In the genomic region with DNA sequence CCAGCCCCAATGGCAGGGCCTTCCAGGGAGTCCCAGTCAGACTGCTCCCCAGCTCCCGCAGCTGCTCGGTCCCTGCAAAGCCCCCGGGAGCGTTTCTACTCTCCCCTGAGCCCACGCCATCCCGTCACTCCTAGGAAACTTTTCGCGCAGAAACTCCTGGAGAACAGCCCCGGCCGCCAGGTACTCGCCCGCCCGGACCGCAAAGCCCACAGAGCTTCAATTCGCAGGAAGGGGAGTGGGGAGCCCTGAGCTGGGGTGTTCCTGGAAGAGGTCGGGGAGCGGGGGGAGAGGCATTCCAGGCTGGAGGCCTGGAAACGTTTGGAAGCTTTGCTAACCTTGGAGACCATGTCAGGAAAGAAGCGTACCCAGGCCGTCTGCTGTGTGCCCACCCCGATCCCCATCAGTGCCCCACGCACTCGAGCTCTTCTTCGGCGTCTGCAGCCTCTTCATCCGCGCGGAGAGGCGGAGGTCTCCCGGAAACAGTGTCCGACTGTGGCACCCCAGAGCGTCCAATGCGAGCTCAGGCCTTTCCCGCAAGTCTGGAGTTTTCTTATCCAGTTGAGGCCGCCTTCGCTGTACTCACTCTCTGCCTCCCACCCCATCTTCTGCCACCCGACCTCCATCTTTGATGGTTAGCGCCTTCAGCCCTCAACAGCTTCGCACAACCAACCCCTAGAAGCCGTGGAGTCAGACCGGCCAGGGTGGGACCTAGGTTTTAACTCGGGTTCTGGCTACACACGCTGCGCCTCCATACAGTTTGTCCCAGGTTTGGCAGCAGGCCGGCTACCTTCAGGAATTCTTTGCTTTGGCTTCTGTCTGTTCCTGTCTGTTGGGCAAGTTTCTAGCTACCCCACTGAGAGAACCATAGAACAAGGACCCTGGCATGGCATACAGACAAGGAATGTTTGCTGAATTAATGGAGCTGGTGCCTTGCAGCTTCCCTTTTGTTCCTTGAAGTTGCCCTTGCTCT, we compare ENCODE assay signal across 1 cellular context.
TF ChIP-seq lines count a peak whose summit lies in the region.

No MANE protein-coding gene starts in this region.

TF ChIP-seq in K562, 482 proteins besides CTCF, POLR2A, EP300 and RAD21 (continued from another document and continues in another):
- TF ChIP-seq PYGO2 (tag; IDR thresholded peaks at IDR 0.05): no peak
- no peak for TF ChIP-seq BDP1 (IDR thresholded peaks at IDR 0.05; ENCODE audit: insufficient read depth, insufficient read length)
- TF ChIP-seq HNRNPLL (IDR thresholded peaks at IDR 0.05; ENCODE audit: low read depth, low read length, poor library complexity, severe bottlenecking): no peak
- no peak for TF ChIP-seq HMG20A (CRISPR knock-in tag; conservative IDR thresholded peaks at IDR 0.05)
- 0 out of 2 replicates have a peak, but pooled peaks have one; percentile 5 for TF ChIP-seq KLF6 (CRISPR knock-in tag; IDR thresholded peaks at IDR 0.05; ENCODE audit: borderline replicate concordance)
- TF ChIP-seq YY1 (IDR thresholded peaks at IDR 0.05; ENCODE audit: borderline replicate concordance in 1 of 3, control insufficient read depth in 1 of 3, extremely low read depth in 1 of 3, insufficient read depth in 3 of 3, insufficient read length in 1 of 3, insufficient replicate concordance in 2 of 3, low read depth in 1 of 3, low read length in 2 of 3): peak in 2 of 3 experiments; percentile 24 to 78
- TF ChIP-seq, protein P1, sequence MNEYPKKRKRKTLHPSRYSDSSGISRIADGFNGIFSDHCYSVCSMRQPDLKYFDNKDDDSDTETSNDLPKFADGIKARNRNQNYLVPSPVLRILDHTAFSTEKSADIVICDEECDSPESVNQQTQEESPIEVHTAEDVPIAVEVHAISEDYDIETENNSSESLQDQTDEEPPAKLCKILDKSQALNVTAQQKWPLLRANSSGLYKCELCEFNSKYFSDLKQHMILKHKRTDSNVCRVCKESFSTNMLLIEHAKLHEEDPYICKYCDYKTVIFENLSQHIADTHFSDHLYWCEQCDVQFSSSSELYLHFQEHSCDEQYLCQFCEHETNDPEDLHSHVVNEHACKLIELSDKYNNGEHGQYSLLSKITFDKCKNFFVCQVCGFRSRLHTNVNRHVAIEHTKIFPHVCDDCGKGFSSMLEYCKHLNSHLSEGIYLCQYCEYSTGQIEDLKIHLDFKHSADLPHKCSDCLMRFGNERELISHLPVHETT (CRISPR knock-in tag; conservative IDR thresholded peaks at IDR 0.05 in 1 of 2, IDR thresholded peaks at IDR 0.05 in 1 of 2): peak in 1 of 2 experiments; percentile 3; a peak in 1 of 4 replicates
- no peak for TF ChIP-seq ZBTB17 (CRISPR knock-in tag; IDR thresholded peaks at IDR 0.05)
- no peak for TF ChIP-seq ZNF79 (CRISPR knock-in tag; IDR thresholded peaks at IDR 0.05; ENCODE audit: low read depth)
- no peak for TF ChIP-seq ZNF384 (IDR thresholded peaks at IDR 0.05; ENCODE audit: low read depth, low read length)
- no peak for TF ChIP-seq CREB1 (IDR thresholded peaks at IDR 0.05)
- TF ChIP-seq CREB1 (CRISPR knock-in tag; IDR thresholded peaks at IDR 0.05): peak; percentile 9; the same call in 1 of the 2 replicates
- TF ChIP-seq USF2 (CRISPR knock-in tag; IDR thresholded peaks at IDR 0.05): no peak
- TF ChIP-seq, protein P2, sequence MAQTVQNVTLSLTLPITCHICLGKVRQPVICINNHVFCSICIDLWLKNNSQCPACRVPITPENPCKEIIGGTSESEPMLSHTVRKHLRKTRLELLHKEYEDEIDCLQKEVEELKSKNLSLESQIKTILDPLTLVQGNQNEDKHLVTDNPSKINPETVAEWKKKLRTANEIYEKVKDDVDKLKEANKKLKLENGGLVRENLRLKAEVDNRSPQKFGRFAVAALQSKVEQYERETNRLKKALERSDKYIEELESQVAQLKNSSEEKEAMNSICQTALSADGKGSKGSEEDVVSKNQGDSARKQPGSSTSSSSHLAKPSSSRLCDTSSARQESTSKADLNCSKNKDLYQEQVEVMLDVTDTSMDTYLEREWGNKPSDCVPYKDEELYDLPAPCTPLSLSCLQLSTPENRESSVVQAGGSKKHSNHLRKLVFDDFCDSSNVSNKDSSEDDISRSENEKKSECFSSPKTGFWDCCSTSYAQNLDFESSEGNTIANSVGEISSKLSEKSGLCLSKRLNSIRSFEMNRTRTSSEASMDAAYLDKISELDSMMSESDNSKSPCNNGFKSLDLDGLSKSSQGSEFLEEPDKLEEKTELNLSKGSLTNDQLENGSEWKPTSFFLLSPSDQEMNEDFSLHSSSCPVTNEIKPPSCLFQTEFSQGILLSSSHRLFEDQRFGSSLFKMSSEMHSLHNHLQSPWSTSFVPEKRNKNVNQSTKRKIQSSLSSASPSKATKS (CRISPR knock-in tag; IDR thresholded peaks at IDR 0.05): no peak
- no peak for TF ChIP-seq ZNF121 (CRISPR knock-in tag; conservative IDR thresholded peaks at IDR 0.05)
- no peak for TF ChIP-seq ZNF263 (CRISPR knock-in tag; IDR thresholded peaks at IDR 0.05; ENCODE audit: borderline replicate concordance)
- TF ChIP-seq ZNF436 (CRISPR knock-in tag; IDR thresholded peaks at IDR 0.05): no peak
- no peak for TF ChIP-seq HOXB6 (CRISPR knock-in tag; IDR thresholded peaks at IDR 0.05; ENCODE audit: borderline replicate concordance)
- TF ChIP-seq RB1 (IDR thresholded peaks at IDR 0.05; ENCODE audit: low read depth): peak; percentile 17; the same call in 1 of the 2 replicates
- TF ChIP-seq CHD7 (IDR thresholded peaks at IDR 0.05; ENCODE audit: low read depth, low read length): no peak
- TF ChIP-seq ELF1 (tag; IDR thresholded peaks at IDR 0.05): 0 out of 2 replicates have a peak, but pooled peaks have one; percentile 11
- TF ChIP-seq SMC3 (conservative IDR thresholded peaks at IDR 0.05; ENCODE audit: insufficient read depth, low read depth, low read length): no peak
- TF ChIP-seq ZBTB26 (CRISPR knock-in tag; IDR thresholded peaks at IDR 0.05): no peak
- TF ChIP-seq SNAPC5 (CRISPR knock-in tag; IDR thresholded peaks at IDR 0.05): no peak
- no peak for TF ChIP-seq ESRRB (CRISPR knock-in tag; IDR thresholded peaks at IDR 0.05; ENCODE audit: borderline replicate concordance)
- TF ChIP-seq ZNF23 (CRISPR knock-in tag; IDR thresholded peaks at IDR 0.05): no peak
- TF ChIP-seq, protein P3, sequence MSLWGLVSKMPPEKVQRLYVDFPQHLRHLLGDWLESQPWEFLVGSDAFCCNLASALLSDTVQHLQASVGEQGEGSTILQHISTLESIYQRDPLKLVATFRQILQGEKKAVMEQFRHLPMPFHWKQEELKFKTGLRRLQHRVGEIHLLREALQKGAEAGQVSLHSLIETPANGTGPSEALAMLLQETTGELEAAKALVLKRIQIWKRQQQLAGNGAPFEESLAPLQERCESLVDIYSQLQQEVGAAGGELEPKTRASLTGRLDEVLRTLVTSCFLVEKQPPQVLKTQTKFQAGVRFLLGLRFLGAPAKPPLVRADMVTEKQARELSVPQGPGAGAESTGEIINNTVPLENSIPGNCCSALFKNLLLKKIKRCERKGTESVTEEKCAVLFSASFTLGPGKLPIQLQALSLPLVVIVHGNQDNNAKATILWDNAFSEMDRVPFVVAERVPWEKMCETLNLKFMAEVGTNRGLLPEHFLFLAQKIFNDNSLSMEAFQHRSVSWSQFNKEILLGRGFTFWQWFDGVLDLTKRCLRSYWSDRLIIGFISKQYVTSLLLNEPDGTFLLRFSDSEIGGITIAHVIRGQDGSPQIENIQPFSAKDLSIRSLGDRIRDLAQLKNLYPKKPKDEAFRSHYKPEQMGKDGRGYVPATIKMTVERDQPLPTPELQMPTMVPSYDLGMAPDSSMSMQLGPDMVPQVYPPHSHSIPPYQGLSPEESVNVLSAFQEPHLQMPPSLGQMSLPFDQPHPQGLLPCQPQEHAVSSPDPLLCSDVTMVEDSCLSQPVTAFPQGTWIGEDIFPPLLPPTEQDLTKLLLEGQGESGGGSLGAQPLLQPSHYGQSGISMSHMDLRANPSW (CRISPR knock-in tag; IDR thresholded peaks at IDR 0.05): no peak
- no peak for TF ChIP-seq NFE2L1 (tag; IDR thresholded peaks at IDR 0.05; ENCODE audit: borderline replicate concordance, low read depth)
- no peak; the same call in 1 of the 2 replicates for TF ChIP-seq DDX20 (tag; IDR thresholded peaks at IDR 0.05; ENCODE audit: low read depth)
- no peak for TF ChIP-seq CCAR2 (IDR thresholded peaks at IDR 0.05; ENCODE audit: low read depth, low read length)
- TF ChIP-seq ZFX (CRISPR knock-in tag; IDR thresholded peaks at IDR 0.05): peak; percentile 67; the same call in 1 of the 2 replicates
